16 cellular contexts compared by ENCODE assay signal in genomic region chr12:90152897-90153624, GRCh38.
DNase-seq lines count a peak whose midpoint lies in the region; ATAC-seq and TF ChIP-seq lines count a peak whose summit lies in the region.
"Had no signal": no experiment of that assay in that cellular context is flagged by ENCODE, and none has a peak within 500 bp of the region (broad histone marks: within the 10 kb centered on the region; RNA-seq: fewer than 3 reads in every experiment).

No MANE protein-coding gene starts in this region.

- ATAC-seq in HCT116 (no peak), GM19351 (IDR thresholded peaks at IDR 0.05; ENCODE audit: unreplicated experiment) (no peak)
- ATAC-seq: activated T-cell treated with anti-CD3 and anti-CD28 coated beads, Interleukin-2, amount 50 U/mL, for 4 hours had no signal

- no peak for TF ChIP-seq POLR2A in HCT116 (IDR thresholded peaks at IDR 0.05; ENCODE audit: borderline replicate concordance, extremely low read depth, insufficient read depth, insufficient read length)

- peak overlapping the region; percentile 15; the same call in 1 of the 2 replicates for H3K4me2 ChIP-seq in HCT116 (ENCODE audit: low read length)
- H3K4me2 ChIP-seq: PC-9 had no signal

- no TSS peak for BruUV-seq in HCT116 (replicated peaks; lab: Mats Ljungman, UMichigan)

- H3K9me3 ChIP-seq in HCT116 (ENCODE audit: control insufficient read depth in 1 of 2, insufficient read depth in 1 of 2, low read depth in 1 of 2, low read length in 2 of 2) (no peaks in the 10 kb centered on the region), SK-N-MC (ENCODE audit: low read depth, low read length) (no peaks in the 10 kb centered on the region)
- H3K9me3 ChIP-seq: tibial nerve had no signal

- no peak overlapping the region for H3K9ac ChIP-seq in HCT116 (ENCODE audit: low read length)
- H3K9ac ChIP-seq in SK-N-MC (ENCODE audit: insufficient read length), result no peak overlapping the region
- H3K9ac ChIP-seq: parathyroid adenoma had no signal

- no peaks in the 10 kb centered on the region for H4K20me1 ChIP-seq in HCT116 (ENCODE audit: insufficient read depth)

- no peaks in the 10 kb centered on the region for H3K36me3 ChIP-seq in HCT116 (ENCODE audit: control insufficient read depth in 1 of 2, insufficient read depth in 2 of 2, low read length in 2 of 2)
- no peaks in the 10 kb centered on the region for H3K36me3 ChIP-seq in SK-N-MC (ENCODE audit: insufficient read depth, low read length)
- H3K36me3 ChIP-seq: tibial nerve had no signal

- H3K27me3 ChIP-seq in HCT116 (ENCODE audit: insufficient read depth, low read length), result no peaks in the 10 kb centered on the region
- H3K27me3 ChIP-seq: tibial nerve had no signal

- POLR2A ChIA-PET in HCT116 (lab: Charles Lee), result no interaction called here

- CTCF ChIA-PET in HCT116 (lab: Charles Lee), result no interaction called here

- H3K79me2 ChIP-seq in HCT116 (ENCODE audit: insufficient read depth, low read length), result no peaks in the 10 kb centered on the region
- H3K79me2 ChIP-seq: parathyroid adenoma had no signal

- TF ChIP-seq RAD21 in HCT116 (IDR thresholded peaks at IDR 0.05; ENCODE audit: low read depth), result no peak

- peak; percentile 10 for DNase-seq in AG08395 (ENCODE audit: low spot score)
- DNase-seq in HCT116 (ENCODE audit: low read depth, low spot score), result no peak
- DNase-seq in SK-N-MC (ENCODE audit: low read depth, low spot score), result peak; percentile 6
- peak; percentile 26 for DNase-seq in kidney tubule cell (ENCODE audit: low spot score)
- DNase-seq in hypothalamus (lab: John Stamatoyannopoulos, UW), result no peak
- no peak for DNase-seq in GDM1 (lab: John Stamatoyannopoulos, UW)
- DNase-seq in NCI-H2196 (lab: John Stamatoyannopoulos, UW; ENCODE audit: unreplicated experiment), result no peak
- DNase-seq: activated CD4-positive, alpha-beta T cell treated with anti-CD3 and anti-CD28 coated beads for 48 hours; activated T-cell treated with anti-CD3 and anti-CD28 coated beads, Interleukin-2, amount 50 U/mL, for 4 hours; amniotic stem cell; DMS 273 treated with DMSO at 0.1 percent for 48 hours; NCI-H1048; PC-9 had no signal

- RAD21 ChIA-PET in HCT116 (lab: Charles Lee; ENCODE audit: low non-redundant PET in 1 of 2, low total read pairs in 2 of 2, uncharacterized antibody in 2 of 2, unreplicated experiment in 2 of 2), result no interaction called here

- H3K27ac ChIP-seq in HCT116 (ENCODE audit: low read depth, low read length), result no peak overlapping the region
- no peak overlapping the region for H3K27ac ChIP-seq in SK-N-MC
- H3K27ac ChIP-seq: parathyroid adenoma, PC-9, tibial nerve had no signal

- intact Hi-C loops in HCT116 (cut with micrococcal nuclease), result no loop called here

- H3K4me3 ChIP-seq in HCT116 (replicated peaks in 1 of 2; ENCODE audit: low read depth in 1 of 2, low read length in 2 of 2) (no peak overlapping the region), SK-N-MC (no peak overlapping the region)
- H3K4me3 ChIP-seq: PC-9, tibial nerve had no signal

- peaks cover 0 to 9% of the 10 kb centered on the region in 2 experiments; a peak in 1 of 4 replicates for H3K4me1 ChIP-seq in HCT116 (ENCODE audit: control insufficient read depth in 1 of 2, insufficient read depth in 2 of 2, low read length in 2 of 2)
- H3K4me1 ChIP-seq: parathyroid adenoma, tibial nerve had no signal

- no peak overlapping the region for H2AFZ ChIP-seq in HCT116 (ENCODE audit: low read depth, low read length, poor library complexity, severe bottlenecking)
- H2AFZ ChIP-seq: parathyroid adenoma, PC-9 had no signal

- H3K9me2 ChIP-seq in HCT116 (ENCODE audit: insufficient read depth), result no peaks in the 10 kb centered on the region

- TF ChIP-seq CTCF in HCT116 (IDR thresholded peaks at IDR 0.05 in 2 of 3, conservative IDR thresholded peaks at IDR 0.05 in 1 of 3; ENCODE audit: borderline replicate concordance in 1 of 3, insufficient read depth in 1 of 3, low read depth in 2 of 3, low read length in 2 of 3), result no peak

TF ChIP-seq in HCT116, 20 proteins besides CTCF, POLR2A, EP300 and RAD21:
- TF ChIP-seq POLR2AphosphoS5 (IDR thresholded peaks at IDR 0.05; ENCODE audit: low read depth, low read length) (no peak), ATF3 (IDR thresholded peaks at IDR 0.05) (no peak), CEBPB (IDR thresholded peaks at IDR 0.05; ENCODE audit: low read depth) (no peak), YY1 (IDR thresholded peaks at IDR 0.05; ENCODE audit: extremely low read depth, insufficient replicate concordance, low read depth, low read length) (no peak), EZH2 (IDR thresholded peaks at IDR 0.05) (no peak), FOSL1 (IDR thresholded peaks at IDR 0.05; ENCODE audit: low read depth) (no peak), EZH2phosphoT487 (IDR thresholded peaks at IDR 0.05; ENCODE audit: borderline replicate concordance) (no peak)

Comparison
In these comparisons a context has a peak if more than half of its experiments do, and no peak if none do; other contexts are left out.
1. DNase-seq: peak in AG08395 (single experiment), SK-N-MC (single experiment) and kidney tubule cell (single experiment); none in HCT116 (single experiment), hypothalamus (0 of 51), GDM1 (single experiment) and NCI-H2196 (single experiment).